Comparison of ENCODE assay signal across 1 cellular context in the genomic region with DNA sequence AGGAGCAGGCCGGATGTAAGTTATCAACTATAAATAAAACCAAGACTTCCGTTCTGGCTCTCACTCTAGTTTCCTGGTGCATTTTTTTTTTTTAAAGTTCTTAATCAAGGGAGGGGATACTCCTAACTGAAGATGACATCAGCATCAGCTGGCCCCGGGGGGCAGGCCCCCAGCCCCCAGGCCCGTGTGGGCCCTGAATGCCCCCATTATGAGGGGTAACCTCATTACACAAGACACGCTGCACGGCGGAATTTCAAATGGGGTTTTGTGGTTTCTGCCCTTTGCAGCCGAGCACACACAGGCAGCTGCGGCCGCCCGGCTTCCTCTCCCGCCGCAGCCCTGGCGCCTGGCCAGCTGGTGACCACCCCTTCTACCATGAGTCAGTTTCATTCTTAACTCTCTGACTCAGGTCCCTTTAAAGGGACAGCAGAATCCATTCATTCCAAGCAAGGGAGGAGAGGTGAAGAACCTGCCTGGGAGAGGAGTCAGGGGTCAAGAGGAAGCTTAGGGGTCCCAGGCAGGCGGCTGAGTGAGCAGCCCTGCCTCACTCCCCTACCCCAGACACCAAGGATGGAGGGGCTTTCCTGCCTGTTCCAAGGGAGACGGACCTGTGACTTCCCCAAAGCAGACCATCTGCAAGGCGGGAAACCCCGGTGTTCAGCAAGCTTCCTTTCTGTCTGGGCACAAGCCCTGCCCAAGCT.
A peak's percentile ranks its signal among the peaks of the same experiment; 100 is the strongest.
TF ChIP-seq lines count a peak whose summit lies in the region.

No MANE protein-coding gene starts in this region.

TF ChIP-seq in HEK293, 187 proteins besides CTCF, POLR2A, EP300 and RAD21 (continued from another document):
- TF ChIP-seq, protein P1, sequence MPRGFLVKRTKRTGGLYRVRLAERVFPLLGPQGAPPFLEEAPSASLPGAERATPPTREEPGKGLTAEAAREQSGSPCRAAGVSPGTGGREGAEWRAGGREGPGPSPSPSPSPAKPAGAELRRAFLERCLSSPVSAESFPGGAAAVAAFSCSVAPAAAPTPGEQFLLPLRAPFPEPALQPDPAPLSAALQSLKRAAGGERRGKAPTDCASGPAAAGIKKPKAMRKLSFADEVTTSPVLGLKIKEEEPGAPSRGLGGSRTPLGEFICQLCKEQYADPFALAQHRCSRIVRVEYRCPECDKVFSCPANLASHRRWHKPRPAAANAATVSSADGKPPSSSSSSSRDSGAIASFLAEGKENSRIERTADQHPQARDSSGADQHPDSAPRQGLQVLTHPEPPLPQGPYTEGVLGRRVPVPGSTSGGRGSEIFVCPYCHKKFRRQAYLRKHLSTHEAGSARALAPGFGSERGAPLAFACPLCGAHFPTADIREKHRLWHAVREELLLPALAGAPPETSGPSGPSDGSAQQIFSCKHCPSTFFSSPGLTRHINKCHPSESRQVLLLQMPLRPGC (tag by site-specific recombination; IDR thresholded peaks at IDR 0.05), result peak; percentile 47; the same call in 1 of the 2 replicates
- TF ChIP-seq ZEB2 (tag by site-specific recombination; IDR thresholded peaks at IDR 0.05) (peak; percentile 68), ZNF211 (tag by site-specific recombination; IDR thresholded peaks at IDR 0.05; ENCODE audit: low read depth) (no peak), ZNF335 (tag by site-specific recombination; conservative IDR thresholded peaks at IDR 0.05) (peak; percentile 68), ZSCAN23 (tag by site-specific recombination; IDR thresholded peaks at IDR 0.05) (no peak), SP2 (tag by site-specific recombination; IDR thresholded peaks at IDR 0.05) (peak; percentile 23; the same call in 1 of the 2 replicates), KLF8 (tag by site-specific recombination; IDR thresholded peaks at IDR 0.05) (no peak), ZSCAN16 (tag by site-specific recombination; IDR thresholded peaks at IDR 0.05) (no peak), ZFP3 (tag by site-specific recombination; IDR thresholded peaks at IDR 0.05; ENCODE audit: low read depth) (no peak), ZNF311 (tag by site-specific recombination; IDR thresholded peaks at IDR 0.05; ENCODE audit: borderline replicate concordance) (no peak), ZNF530 (tag by site-specific recombination; IDR thresholded peaks at IDR 0.05; ENCODE audit: low read depth) (no peak), HOXC10 (CRISPR knock-in tag; IDR thresholded peaks at IDR 0.05) (no peak), ZNF621 (tag by site-specific recombination; IDR thresholded peaks at IDR 0.05) (no peak), IKZF3 (tag by site-specific recombination; IDR thresholded peaks at IDR 0.05) (no peak), GFI1B (tag by site-specific recombination; IDR thresholded peaks at IDR 0.05) (no peak)
- TF ChIP-seq, protein P2, sequence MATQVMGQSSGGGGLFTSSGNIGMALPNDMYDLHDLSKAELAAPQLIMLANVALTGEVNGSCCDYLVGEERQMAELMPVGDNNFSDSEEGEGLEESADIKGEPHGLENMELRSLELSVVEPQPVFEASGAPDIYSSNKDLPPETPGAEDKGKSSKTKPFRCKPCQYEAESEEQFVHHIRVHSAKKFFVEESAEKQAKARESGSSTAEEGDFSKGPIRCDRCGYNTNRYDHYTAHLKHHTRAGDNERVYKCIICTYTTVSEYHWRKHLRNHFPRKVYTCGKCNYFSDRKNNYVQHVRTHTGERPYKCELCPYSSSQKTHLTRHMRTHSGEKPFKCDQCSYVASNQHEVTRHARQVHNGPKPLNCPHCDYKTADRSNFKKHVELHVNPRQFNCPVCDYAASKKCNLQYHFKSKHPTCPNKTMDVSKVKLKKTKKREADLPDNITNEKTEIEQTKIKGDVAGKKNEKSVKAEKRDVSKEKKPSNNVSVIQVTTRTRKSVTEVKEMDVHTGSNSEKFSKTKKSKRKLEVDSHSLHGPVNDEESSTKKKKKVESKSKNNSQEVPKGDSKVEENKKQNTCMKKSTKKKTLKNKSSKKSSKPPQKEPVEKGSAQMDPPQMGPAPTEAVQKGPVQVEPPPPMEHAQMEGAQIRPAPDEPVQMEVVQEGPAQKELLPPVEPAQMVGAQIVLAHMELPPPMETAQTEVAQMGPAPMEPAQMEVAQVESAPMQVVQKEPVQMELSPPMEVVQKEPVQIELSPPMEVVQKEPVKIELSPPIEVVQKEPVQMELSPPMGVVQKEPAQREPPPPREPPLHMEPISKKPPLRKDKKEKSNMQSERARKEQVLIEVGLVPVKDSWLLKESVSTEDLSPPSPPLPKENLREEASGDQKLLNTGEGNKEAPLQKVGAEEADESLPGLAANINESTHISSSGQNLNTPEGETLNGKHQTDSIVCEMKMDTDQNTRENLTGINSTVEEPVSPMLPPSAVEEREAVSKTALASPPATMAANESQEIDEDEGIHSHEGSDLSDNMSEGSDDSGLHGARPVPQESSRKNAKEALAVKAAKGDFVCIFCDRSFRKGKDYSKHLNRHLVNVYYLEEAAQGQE (tag by site-specific recombination; IDR thresholded peaks at IDR 0.05), result no peak
- TF ChIP-seq, protein P3, sequence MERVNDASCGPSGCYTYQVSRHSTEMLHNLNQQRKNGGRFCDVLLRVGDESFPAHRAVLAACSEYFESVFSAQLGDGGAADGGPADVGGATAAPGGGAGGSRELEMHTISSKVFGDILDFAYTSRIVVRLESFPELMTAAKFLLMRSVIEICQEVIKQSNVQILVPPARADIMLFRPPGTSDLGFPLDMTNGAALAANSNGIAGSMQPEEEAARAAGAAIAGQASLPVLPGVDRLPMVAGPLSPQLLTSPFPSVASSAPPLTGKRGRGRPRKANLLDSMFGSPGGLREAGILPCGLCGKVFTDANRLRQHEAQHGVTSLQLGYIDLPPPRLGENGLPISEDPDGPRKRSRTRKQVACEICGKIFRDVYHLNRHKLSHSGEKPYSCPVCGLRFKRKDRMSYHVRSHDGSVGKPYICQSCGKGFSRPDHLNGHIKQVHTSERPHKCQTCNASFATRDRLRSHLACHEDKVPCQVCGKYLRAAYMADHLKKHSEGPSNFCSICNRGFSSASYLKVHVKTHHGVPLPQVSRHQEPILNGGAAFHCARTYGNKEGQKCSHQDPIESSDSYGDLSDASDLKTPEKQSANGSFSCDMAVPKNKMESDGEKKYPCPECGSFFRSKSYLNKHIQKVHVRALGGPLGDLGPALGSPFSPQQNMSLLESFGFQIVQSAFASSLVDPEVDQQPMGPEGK (tag by site-specific recombination; IDR thresholded peaks at IDR 0.05), result peak; percentile 92
